Comparison of ENCODE assay signal across 18 cellular contexts in the genomic region with DNA sequence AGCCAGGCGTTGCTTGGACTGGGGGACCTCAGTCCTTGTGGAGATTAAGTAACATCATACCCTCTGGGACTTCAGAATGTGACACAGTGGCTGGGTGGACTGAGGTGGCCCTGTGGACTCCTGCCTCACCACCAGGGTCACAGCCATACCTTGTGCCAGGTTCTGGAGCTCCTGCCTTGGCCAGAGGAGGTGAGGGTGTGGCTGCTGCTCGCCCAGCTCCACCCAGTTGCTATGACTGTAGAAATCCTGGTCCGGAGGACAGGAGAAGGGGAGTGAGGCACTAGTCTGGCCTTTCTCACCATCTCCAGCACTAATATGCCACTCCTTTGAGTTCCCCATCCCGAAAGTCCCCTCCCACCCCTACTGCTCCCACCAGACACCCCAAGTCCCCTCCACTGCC. TPM values are rescaled to one million over a fixed set of nuclear protein-coding genes. Genes with fewer than 3 reads are reported as not detected.
DNase-seq lines count a peak whose midpoint lies in the region; TF ChIP-seq lines count a peak whose summit lies in the region.
"Had no signal": no experiment of that assay in that cellular context is flagged by ENCODE, and none has a peak within 500 bp of the region (broad histone marks: within the 10 kb centered on the region; RNA-seq: fewer than 3 reads in every experiment).

No MANE protein-coding gene starts in this region.

- TF ChIP-seq CTCF in colonic mucosa (IDR thresholded peaks at IDR 0.05) (no peak), neural progenitor cell (IDR thresholded peaks at IDR 0.05) (no peak)

- H2AFZ ChIP-seq in neural progenitor cell (replicated peaks), result no peak overlapping the region

- peaks cover 2% of the 10 kb centered on the region for H3K27me3 Mint-ChIP-seq in neural progenitor cell (ENCODE audit: insufficient read depth, low read depth)
- H3K27me3 Mint-ChIP-seq: activated CD4-positive, alpha-beta T cell treated with anti-CD3 and anti-CD28 coated beads for 36 hours had no signal

- H3K79me2 ChIP-seq in neural progenitor cell (ENCODE audit: low read depth), result no peaks in the 10 kb centered on the region

- H3K4me3 ChIP-seq in BLaER1 (no peak overlapping the region), colonic mucosa (no peak overlapping the region), neural progenitor cell (no peak overlapping the region)
- H3K4me3 ChIP-seq: vagina had no signal

- H3K9me3 ChIP-seq in BLaER1, result no peaks in the 10 kb centered on the region
- H3K9me3 ChIP-seq in colonic mucosa, result no peaks in the 10 kb centered on the region
- no peaks in the 10 kb centered on the region for H3K9me3 ChIP-seq in neural progenitor cell (ENCODE audit: low read depth)
- H3K9me3 ChIP-seq: vagina had no signal

- peaks cover 6% of the 10 kb centered on the region for H3K4me1 Mint-ChIP-seq in neural progenitor cell

- H3K36me3 Mint-ChIP-seq in neural progenitor cell, result no peaks in the 10 kb centered on the region

- intact Hi-C loops in colonic mucosa (cut with DNase I), result no loop called here

- H3K27ac Mint-ChIP-seq in neural progenitor cell, result peak overlapping the region; percentile 34

- no peaks in the 10 kb centered on the region for H3F3A ChIP-seq in neural progenitor cell (ENCODE audit: low read depth)

- H3K27ac ChIP-seq in BLaER1, result peak overlapping the region; percentile 44; the same call in 1 of the 2 replicates
- H3K27ac ChIP-seq in colonic mucosa, result peak overlapping the region; percentile 33
- H3K27ac ChIP-seq in neural progenitor cell, result no peak overlapping the region
- H3K27ac ChIP-seq: C4-2B, vagina had no signal

- H4K20me1 ChIP-seq in BLaER1, result no peaks in the 10 kb centered on the region; the same call in 1 of the 2 replicates
- H4K20me1 ChIP-seq in neural progenitor cell (ENCODE audit: low read depth), result no peaks in the 10 kb centered on the region

- peak overlapping the region; percentile 61 for H3K4me2 ChIP-seq in BLaER1
- no peak overlapping the region for H3K4me2 ChIP-seq in neural progenitor cell

- H3K27me3 ChIP-seq in BLaER1 (no peaks in the 10 kb centered on the region), colonic mucosa (no peaks in the 10 kb centered on the region), neural progenitor cell (no peaks in the 10 kb centered on the region)
- H3K27me3 ChIP-seq: vagina had no signal

- DNase-seq in HPDE6-E6E7 (ENCODE audit: extremely low spot score), result peak; percentile 37
- peak; percentile 80 for DNase-seq in colonic mucosa
- no peak for DNase-seq in neural progenitor cell (ENCODE audit: low spot score)
- DNase-seq in NCI-H1694 treated with DMSO at 0.1 percent for 48 hours (lab: John Stamatoyannopoulos, UW), result no peak
- no peak for DNase-seq in SHP77 (lab: John Stamatoyannopoulos, UW)
- no peak for DNase-seq in Kasumi-1 (lab: John Stamatoyannopoulos, UW)
- DNase-seq: activated CD4-positive, alpha-beta T cell treated with anti-CD3 and anti-CD28 coated beads for 36 hours; activated T-cell treated with anti-CD3 and anti-CD28 coated beads, Interleukin-2, amount 50 U/mL, for 48 hours; amygdala; EL; glutamatergic neuron; KG1; NCI-H1436; NCI-H446 treated with DMSO at 0.1 percent for 48 hours; stimulated activated naive CD8-positive, alpha-beta T cell treated with anti-CD3 and anti-CD28 coated beads, Interleukin-15, Interleukin-2, amounts not matched to agents 100 U/mL and 50 U/mL, for 24 hours had no signal

- H3K4me1 ChIP-seq in BLaER1 (peaks cover 58% of the 10 kb centered on the region), colonic mucosa (peaks cover 4% of the 10 kb centered on the region), neural progenitor cell (no peaks in the 10 kb centered on the region)

- no peaks in the 10 kb centered on the region for H3K9me3 Mint-ChIP-seq in neural progenitor cell

- H3K4me3 Mint-ChIP-seq in neural progenitor cell, result no peak overlapping the region
- H3K4me3 Mint-ChIP-seq: activated CD4-positive, alpha-beta T cell treated with anti-CD3 and anti-CD28 coated beads for 36 hours had no signal

- H3K9ac ChIP-seq in BLaER1 (no peak overlapping the region), colonic mucosa (ENCODE audit: low read depth in 2 of 2, low read length in 2 of 2) (peak overlapping the region; percentile 45 to 51), neural progenitor cell (no peak overlapping the region)

- H3K36me3 ChIP-seq in BLaER1 (peaks cover 28% of the 10 kb centered on the region), colonic mucosa (no peaks in the 10 kb centered on the region), neural progenitor cell (no peaks in the 10 kb centered on the region)

RNA-seq across cellular contexts. Expression of a gene that starts 1.9 kb away (rescaled TPM):
- 10 to 100 TPM in 1 of 2 donors, 1 to 10 TPM in 1; 6.1 to 10.1 TPM for total RNA-seq in colonic mucosa
- total RNA-seq in neural progenitor cell (ENCODE audit: low replicate concordance), result 0.15 and 0.34 TPM in 2 replicates

RNA-seq across cellular contexts. Expression of a gene that starts 12.7 kb away (rescaled TPM):
- total RNA-seq in colonic mucosa (1 to 10 TPM; 1.7 to 8.9 TPM), neural progenitor cell (ENCODE audit: low replicate concordance) (10.1 and 11.9 TPM in 2 replicates)
- total RNA-seq: vagina had no signal

RNA-seq across cellular contexts. Expression of a gene that starts 20.4 kb away (rescaled TPM):
- total RNA-seq in colonic mucosa, result 100 to 1,000 TPM in 1 of 2 donors, 10 to 100 TPM in 1; 40.8 to 136 TPM
- 34.1 and 66.8 TPM in 2 replicates for total RNA-seq in neural progenitor cell (ENCODE audit: low replicate concordance)

RNA-seq across cellular contexts. Expression of a gene that starts 31.6 kb away (rescaled TPM):
- total RNA-seq in colonic mucosa (10 to 100 TPM; 37.6 to 61.3 TPM), neural progenitor cell (ENCODE audit: low replicate concordance) (105 and 125 TPM in 2 replicates)

RNA-seq across cellular contexts. Expression of a gene that starts 35.4 kb away (rescaled TPM):
- total RNA-seq in colonic mucosa, result 10 to 100 TPM; 13.3 to 34.2 TPM
- total RNA-seq in neural progenitor cell (ENCODE audit: low replicate concordance), result 45.5 and 50.9 TPM in 2 replicates

Comparison
In these comparisons a context has a peak if more than half of its experiments do, and no peak if none do; other contexts are left out.
1. H3K9ac ChIP-seq: peak in colonic mucosa (2 of 2); none in BLaER1 (single experiment) and neural progenitor cell (single experiment).
2. DNase-seq: peak in HPDE6-E6E7 (single experiment) and colonic mucosa (single experiment); none in neural progenitor cell (single experiment), NCI-H1694 treated with DMSO at 0.1 percent for 48 hours (single experiment), SHP77 (0 of 2) and Kasumi-1 (0 of 2).